Comparison of ENCODE assay signal across 9 cellular contexts in the genomic region with DNA sequence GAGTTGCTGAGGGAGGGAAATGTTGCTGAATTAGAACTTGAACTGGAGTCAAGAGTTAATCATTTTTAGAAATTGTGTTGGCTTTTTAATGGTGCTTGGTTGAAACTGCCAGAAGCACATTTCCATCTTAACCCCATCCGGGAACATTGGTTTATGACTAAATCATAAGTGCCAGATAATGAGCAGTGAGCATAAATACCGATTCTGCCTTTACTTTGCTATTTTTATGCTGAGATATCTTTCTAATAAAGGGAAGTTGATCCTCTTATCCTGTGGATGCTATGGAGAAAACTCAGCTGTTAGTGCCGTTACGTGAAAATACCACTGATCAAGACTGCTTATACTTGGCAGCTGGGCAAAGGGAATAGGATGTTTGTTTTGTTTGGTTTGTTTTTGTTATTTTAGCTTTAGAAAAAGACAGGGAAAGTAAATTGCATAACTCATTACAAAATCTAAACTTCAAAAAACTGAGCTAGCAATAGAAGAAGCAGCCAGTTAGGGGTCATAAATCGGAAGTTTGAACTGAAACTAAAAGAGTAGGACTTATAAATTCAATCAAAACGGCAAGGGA.
DNase-seq lines count a peak whose midpoint lies in the region; ATAC-seq and TF ChIP-seq lines count a peak whose summit lies in the region.
"Had no signal": no experiment of that assay in that cellular context is flagged by ENCODE, and none has a peak within 500 bp of the region (broad histone marks: within the 10 kb centered on the region; RNA-seq: fewer than 3 reads in every experiment).

No MANE protein-coding gene starts in this region.

- no peaks in the 10 kb centered on the region for H3K36me3 ChIP-seq in MG63

- CTCF ChIA-PET in activated CD4-positive, alpha-beta T cell treated with anti-CD3 and anti-CD28 coated beads for 36 hours (lab: Charles Lee), result no interaction called here

- intact Hi-C loops in activated CD4-positive, alpha-beta T cell treated with anti-CD3 and anti-CD28 coated beads for 36 hours (cut with DNase I, micrococcal nuclease), result no loop called here

- TF ChIP-seq POLR2A in GM18505 (IDR thresholded peaks at IDR 0.05; ENCODE audit: borderline replicate concordance, extremely low read depth, insufficient read depth, insufficient read length), result no peak

- no peaks in the 10 kb centered on the region for H3K9me3 ChIP-seq in MG63

- peak overlapping the region; percentile 66 for H3K4me3 Mint-ChIP-seq in osteocyte (ENCODE audit: unreplicated experiment)
- H3K4me3 Mint-ChIP-seq in activated CD4-positive, alpha-beta T cell treated with anti-CD3 and anti-CD28 coated beads for 36 hours, result no peak overlapping the region

- DNase-seq in AG09309 (ENCODE audit: low read depth), result peak; percentile 47
- DNase-seq in MG63, result peak; percentile 12
- DNase-seq in fibroblast of peridontal ligament (ENCODE audit: extremely low read depth), result peak; percentile 70
- DNase-seq in osteocyte (ENCODE audit: extremely low spot score, unreplicated experiment), result no peak
- no peak for DNase-seq in activated CD4-positive, alpha-beta T cell treated with anti-CD3 and anti-CD28 coated beads for 36 hours
- no peak for DNase-seq in activated CD8-positive, alpha-beta memory T cell treated with anti-CD3 and anti-CD28 coated beads, Interleukin-2, amount 50 U/mL, for 48 hours
- DNase-seq: NCI-H1048 had no signal

- ATAC-seq in GM18505 (IDR thresholded peaks at IDR 0.05; ENCODE audit: unreplicated experiment), result no peak
- ATAC-seq in HG03045 (IDR thresholded peaks at IDR 0.05; ENCODE audit: unreplicated experiment), result no peak
- ATAC-seq in activated CD4-positive, alpha-beta T cell treated with anti-CD3 and anti-CD28 coated beads for 36 hours, result no peak

- peak overlapping the region; percentile 76 for H3K27ac Mint-ChIP-seq in osteocyte (ENCODE audit: unreplicated experiment)
- H3K27ac Mint-ChIP-seq in activated CD4-positive, alpha-beta T cell treated with anti-CD3 and anti-CD28 coated beads for 36 hours, result no peak overlapping the region

- H3K4me1 Mint-ChIP-seq in osteocyte (ENCODE audit: unreplicated experiment), result peaks cover 20% of the 10 kb centered on the region
- no peaks in the 10 kb centered on the region for H3K4me1 Mint-ChIP-seq in activated CD4-positive, alpha-beta T cell treated with anti-CD3 and anti-CD28 coated beads for 36 hours

- no peaks in the 10 kb centered on the region for H3K27me3 Mint-ChIP-seq in osteocyte (ENCODE audit: unreplicated experiment)
- H3K27me3 Mint-ChIP-seq in activated CD4-positive, alpha-beta T cell treated with anti-CD3 and anti-CD28 coated beads for 36 hours, result no peaks in the 10 kb centered on the region

- POLR2A ChIA-PET in activated CD4-positive, alpha-beta T cell treated with anti-CD3 and anti-CD28 coated beads for 36 hours (lab: Charles Lee), result no interaction called here

- no peak for TF ChIP-seq CTCF in AG09309 (IDR thresholded peaks at IDR 0.05; ENCODE audit: control insufficient read depth, insufficient read depth, low read depth, low read length, missing control alignments)
- no peak for TF ChIP-seq CTCF in osteocyte (IDR thresholded peaks at IDR 0.05)

- H3K27me3 ChIP-seq in MG63, result no peaks in the 10 kb centered on the region

- H3K9me3 Mint-ChIP-seq in osteocyte (ENCODE audit: unreplicated experiment), result no peaks in the 10 kb centered on the region
- no peaks in the 10 kb centered on the region for H3K9me3 Mint-ChIP-seq in activated CD4-positive, alpha-beta T cell treated with anti-CD3 and anti-CD28 coated beads for 36 hours (ENCODE audit: low read depth)

- H3K36me3 Mint-ChIP-seq in osteocyte (ENCODE audit: unreplicated experiment), result no peaks in the 10 kb centered on the region
- H3K36me3 Mint-ChIP-seq in activated CD4-positive, alpha-beta T cell treated with anti-CD3 and anti-CD28 coated beads for 36 hours (ENCODE audit: low read depth), result no peaks in the 10 kb centered on the region

- H3K4me3 ChIP-seq in AG09309 (ENCODE audit: control insufficient read depth, low read depth, low read length) (peak overlapping the region; percentile 27), MG63 (peak overlapping the region; percentile 43)

Comparison
In these comparisons a context has a peak if more than half of its experiments do, and no peak if none do; other contexts are left out.
1. DNase-seq: peak in AG09309 (single experiment), MG63 (single experiment) and fibroblast of peridontal ligament (single experiment); none in osteocyte (single experiment), activated CD4-positive, alpha-beta T cell treated with anti-CD3 and anti-CD28 coated beads for 36 hours (single experiment) and activated CD8-positive, alpha-beta memory T cell treated with anti-CD3 and anti-CD28 coated beads, Interleukin-2, amount 50 U/mL, for 48 hours (single experiment).